In the genomic region with DNA sequence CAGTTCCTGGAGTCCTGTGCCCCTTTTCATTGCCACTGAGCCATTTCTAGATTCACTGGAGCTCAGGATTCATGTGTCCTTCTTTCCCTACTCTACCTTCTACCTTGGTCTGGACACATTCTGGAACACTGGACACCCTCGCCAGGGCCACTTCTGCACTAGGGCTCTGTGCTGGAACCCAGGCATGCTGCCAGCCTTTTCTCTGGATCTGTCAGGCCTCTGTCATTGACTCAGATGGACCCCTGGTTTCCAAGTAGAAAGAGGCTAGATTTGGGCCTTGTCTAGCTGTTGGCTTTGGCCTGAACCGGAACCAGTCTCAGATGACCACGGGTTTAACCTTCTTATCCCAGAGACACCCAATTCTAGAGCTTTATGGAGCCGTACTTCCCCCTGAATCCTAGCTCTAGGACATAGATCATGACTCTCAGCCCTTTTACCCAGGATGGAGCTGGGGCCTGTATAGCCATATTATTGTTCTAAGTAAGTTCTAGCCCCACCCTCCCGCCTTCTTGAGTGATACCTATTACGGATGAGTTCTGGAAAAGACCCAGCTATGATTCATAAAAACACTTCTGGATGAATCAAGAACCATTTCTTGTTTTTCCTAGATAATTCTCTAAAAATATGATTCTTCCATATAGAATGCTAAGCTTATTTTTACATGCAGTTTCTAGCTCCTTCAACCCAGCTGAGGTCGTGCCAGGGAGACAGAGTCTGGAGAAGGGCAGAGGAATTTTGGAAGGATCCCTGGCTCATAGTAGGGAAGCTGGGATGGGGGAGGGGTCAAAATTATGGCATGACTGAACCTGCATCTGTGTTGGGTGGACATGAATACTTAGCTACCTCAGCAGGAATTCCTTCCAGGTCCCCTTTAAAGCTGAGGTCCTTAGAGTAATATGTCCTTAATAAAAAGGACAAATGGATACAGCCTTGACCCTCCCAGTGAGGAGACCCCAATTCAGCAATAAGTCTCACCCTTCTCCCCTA, we compare ENCODE assay signal across 1 cellular context.
TF ChIP-seq lines count a peak whose summit lies in the region.

No MANE protein-coding gene starts in this region.

TF ChIP-seq in H1, 55 proteins besides CTCF, POLR2A, EP300 and RAD21:
- TF ChIP-seq RNF2 (IDR thresholded peaks at IDR 0.05; ENCODE audit: borderline replicate concordance, low read depth, low read length, missing control alignments, poor library complexity, severe bottlenecking) (no peak), CEBPB (IDR thresholded peaks at IDR 0.05; ENCODE audit: low read depth, low read length) (no peak), EZH2 (IDR thresholded peaks at IDR 0.05; ENCODE audit: low read depth, low read length, severe bottlenecking) (no peak), TAF7 (optimal IDR thresholded peaks at IDR 0.05; ENCODE audit: borderline replicate concordance, low read depth, low read length) (no peak), SIRT6 (IDR thresholded peaks at IDR 0.05; ENCODE audit: low read length) (no peak), CBX8 (IDR thresholded peaks at IDR 0.05; ENCODE audit: borderline replicate concordance, low read depth, low read length) (no peak), RBBP5 (IDR thresholded peaks at IDR 0.05; ENCODE audit: borderline replicate concordance, low read depth, low read length) (no peak), EGR1 (IDR thresholded peaks at IDR 0.05; ENCODE audit: borderline replicate concordance, low read depth, low read length) (no peak), SAP30 (IDR thresholded peaks at IDR 0.05; ENCODE audit: insufficient read depth, insufficient replicate concordance, low read length) (no peak)
